In genomic region chr3:193798097-193798496, GRCh38 we compare ENCODE assay signal across 15 cellular contexts.
A peak's percentile ranks its signal among the peaks of the same experiment; 100 is the strongest.
DNase-seq lines count a peak whose midpoint lies in the region; ATAC-seq and TF ChIP-seq lines count a peak whose summit lies in the region.
"Had no signal": no experiment of that assay in that cellular context is flagged by ENCODE, and none has a peak within 500 bp of the region (broad histone marks: within the 10 kb centered on the region; RNA-seq: fewer than 3 reads in every experiment).

No MANE protein-coding gene starts in this region.

- H3K4me1 ChIP-seq in right atrium auricular region, result no peaks in the 10 kb centered on the region

- TF ChIP-seq CTCF in right atrium auricular region (IDR thresholded peaks at IDR 0.05), result no peak
- TF ChIP-seq CTCF in astrocyte of the cerebellum (IDR thresholded peaks at IDR 0.05; ENCODE audit: low read depth, low read length, missing control alignments), result no peak

- no peak for DNase-seq in left ventricle myocardium superior
- no peak for DNase-seq in right atrium auricular region (ENCODE audit: low spot score)
- peak; percentile 52 for DNase-seq in astrocyte of the cerebellum (ENCODE audit: low read depth)
- DNase-seq in left lobe of liver (ENCODE audit: low spot score), result peak; percentile 12
- DNase-seq in NCI-H1105 treated with DMSO at 0.1 percent for 48 hours (lab: John Stamatoyannopoulos, UW), result no peak
- no peak for DNase-seq in posterior vena cava (ENCODE audit: low spot score)
- DNase-seq in NK-92 treated with Interleukin-12 subunit alpha and Interleukin-12 subunit beta, amount 100 ng/mL, for 24 hours (lab: John Stamatoyannopoulos, UW), result no peak
- DNase-seq: ACHN; BE2C; CD8-positive, alpha-beta memory T cell; COR-L47; DMS 273 treated with DMSO at 0.1 percent for 48 hours; DMS53; HCEC 1CT had no signal

- no peak overlapping the region for H3K4me3 ChIP-seq in right atrium auricular region
- H3K4me3 ChIP-seq in astrocyte of the cerebellum (ENCODE audit: low read depth, low read length), result no peak overlapping the region
- H3K4me3 ChIP-seq: GM23338 had no signal

- intact Hi-C loops in left ventricle myocardium superior (cut with micrococcal nuclease) (no loop called here), posterior vena cava (cut with DNase I) (no loop called here)

- in situ Hi-C loops in astrocyte of the cerebellum (cut with HindIII; ENCODE audit: low sequenced_read_pairs), result no loop called here

- peak; percentile 42 for ATAC-seq in left ventricle myocardium superior
- ATAC-seq in left lobe of liver, result no peak
- ATAC-seq: GM23338 had no signal

- no peak overlapping the region for H3K27ac ChIP-seq in right atrium auricular region

- H3K36me3 ChIP-seq in right atrium auricular region, result no peaks in the 10 kb centered on the region
- H3K36me3 ChIP-seq: BE2C had no signal

- H3K27me3 ChIP-seq in right atrium auricular region, result no peaks in the 10 kb centered on the region
- H3K27me3 ChIP-seq: BE2C had no signal

- no peaks in the 10 kb centered on the region for H3K9me3 ChIP-seq in right atrium auricular region

Comparison
In these comparisons a context has a peak if more than half of its experiments do, and no peak if none do; other contexts are left out.
1. DNase-seq: peak in astrocyte of the cerebellum (single experiment) and left lobe of liver (single experiment); none in left ventricle myocardium superior (single experiment), right atrium auricular region (single experiment), NCI-H1105 treated with DMSO at 0.1 percent for 48 hours (single experiment), posterior vena cava (single experiment) and NK-92 treated with Interleukin-12 subunit alpha and Interleukin-12 subunit beta, amount 100 ng/mL, for 24 hours (single experiment).